In the genomic region with DNA sequence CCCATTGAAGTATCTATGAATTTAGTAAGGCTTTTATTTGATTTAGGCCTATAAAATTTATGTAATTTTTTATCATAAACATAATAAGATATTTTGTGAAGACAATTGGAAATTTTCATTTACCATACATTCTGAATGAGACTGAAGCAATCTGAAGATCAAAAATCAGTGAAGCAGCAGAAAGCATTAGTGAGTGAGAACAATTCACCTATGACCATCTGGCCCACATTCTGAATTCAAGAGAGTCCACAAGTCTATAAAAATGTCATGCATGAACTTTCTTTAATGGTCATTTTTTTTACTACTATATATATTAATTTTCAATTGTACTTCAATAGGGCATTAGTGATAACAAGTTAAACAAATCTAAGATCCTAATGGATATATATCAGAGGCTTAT, we compare ENCODE assay signal across 15 cellular contexts.
"Had no signal": no experiment of that assay in that cellular context is flagged by ENCODE, and none has a peak within 500 bp of the region (broad histone marks: within the 10 kb centered on the region; RNA-seq: fewer than 3 reads in every experiment).

No MANE protein-coding gene starts in this region.

- DNase-seq: dermis blood vessel endothelial cell; dorsolateral prefrontal cortex; effector CD4-positive, alpha-beta T cell; effector memory CD4-positive, alpha-beta T cell; foreskin keratinocyte; heart left ventricle; hippocampal formation; left cardiac atrium; left lung; left ventricle myocardium superior; lower lobe of right lung; mesenchymal stem cell; mucosa of descending colon; naive B cell; naive thymus-derived CD8-positive, alpha-beta T cell had no signal
